ENCODE assay signal across 37 cellular contexts in genomic region chr20:22699396-22699795, GRCh38.
"Had no signal": no experiment of that assay in that cellular context is flagged by ENCODE, and none has a peak within 500 bp of the region (broad histone marks: within the 10 kb centered on the region; RNA-seq: fewer than 3 reads in every experiment).

No MANE protein-coding gene starts in this region.

- H3K27ac ChIP-seq: adrenal gland, body of pancreas, brain microvascular endothelial cell, VCaP had no signal

- H3K27ac Mint-ChIP-seq: activated B cell treated with CpG ODN at 0.5 μM for 24 hours; activated CD4-positive, alpha-beta memory T cell treated with anti-CD3 and anti-CD28 coated beads for 36 hours; activated CD4-positive, alpha-beta T cell treated with anti-CD3 and anti-CD28 coated beads, Interleukin-2, amount 10 ng/mL, durations not matched to agents 24 days and 14 days; activated CD8-positive, alpha-beta T cell treated with anti-CD3 and anti-CD28 coated beads for 36 hours; activated naive CD4-positive, alpha-beta T cell treated with anti-CD3 and anti-CD28 coated beads for 36 hours; activated naive CD4-positive, alpha-beta T cell treated with anti-CD3 and anti-CD28 coated beads, Interleukin-2, amount 50 U/mL, for 72 hours; activated naive CD8-positive, alpha-beta T cell treated with anti-CD3 and anti-CD28 coated beads for 36 hours; activated T-cell treated with anti-CD3 and anti-CD28 coated beads, Interleukin-2, amount 50 U/mL, for 72 hours; activated T-helper 1 cell treated with anti-CD3 and anti-CD28 coated beads, Interleukin-12 subunit alpha, Interleukin-12 subunit beta, Interleukin-2, Interleukin-4 antibody, amounts not matched to agents 30 ng/mL and 10 ng/mL and 1 ng/mL, durations not matched to agents 14 hours and 24 hours and 36 hours; activated T-helper 17 cell treated with anti-CD3 and anti-CD28 coated beads, Interleukin-2, amount 50 U/mL, for 72 hours; T-helper 1 cell treated with Interleukin-12 subunit alpha and Interleukin-12 subunit beta and Interleukin-4 antibody, amounts not matched to agents 30 μg/mL and 1 μg/mL, for 36 hours; T-helper 2 cell treated with Interferon-gamma antibody and Interleukin-4, amounts not matched to agents 5 μg/mL and 100 μg/mL, for 36 hours had no signal

- H3K27me3 Mint-ChIP-seq: activated B cell treated with CpG ODN at 0.5 μM for 24 hours; activated CD4-positive, alpha-beta memory T cell treated with anti-CD3 and anti-CD28 coated beads for 36 hours; activated CD4-positive, alpha-beta T cell treated with anti-CD3 and anti-CD28 coated beads, Interleukin-2, amount 10 ng/mL, durations not matched to agents 24 days and 14 days; activated CD8-positive, alpha-beta T cell treated with anti-CD3 and anti-CD28 coated beads for 36 hours; activated naive CD8-positive, alpha-beta T cell treated with anti-CD3 and anti-CD28 coated beads for 36 hours; activated T-helper 17 cell treated with anti-CD3 and anti-CD28 coated beads, Interleukin-2, amount 50 U/mL, for 72 hours had no signal

- ATAC-seq: activated CD8-positive, alpha-beta T cell treated with anti-CD3 and anti-CD28 coated beads for 36 hours; activated naive CD4-positive, alpha-beta T cell treated with anti-CD3 and anti-CD28 coated beads, Interleukin-2, amount 50 U/mL, for 72 hours; activated T-cell treated with anti-CD3 and anti-CD28 coated beads, Interleukin-2, amount 50 U/mL, for 4 hours; activated T-cell treated with anti-CD3 and anti-CD28 coated beads, Interleukin-2, amount 50 U/mL, for 72 hours; activated T-helper 17 cell treated with anti-CD3 and anti-CD28 coated beads, Interleukin-2, amount 50 U/mL, for 72 hours; body of pancreas had no signal

- H3K4me3 ChIP-seq: adrenal gland, body of pancreas, breast epithelium had no signal

- H3K9me3 Mint-ChIP-seq: activated B cell treated with CpG ODN at 0.5 μM for 24 hours; activated CD4-positive, alpha-beta T cell treated with anti-CD3 and anti-CD28 coated beads, Interleukin-2, amount 10 ng/mL, durations not matched to agents 24 days and 14 days; activated CD8-positive, alpha-beta T cell treated with anti-CD3 and anti-CD28 coated beads for 36 hours; activated naive CD8-positive, alpha-beta T cell treated with anti-CD3 and anti-CD28 coated beads for 36 hours; activated T-helper 1 cell treated with anti-CD3 and anti-CD28 coated beads, Interleukin-12 subunit alpha, Interleukin-12 subunit beta, Interleukin-2, Interleukin-4 antibody, amounts not matched to agents 30 ng/mL and 10 ng/mL and 1 ng/mL, durations not matched to agents 14 hours and 24 hours and 36 hours; T-helper 1 cell treated with Interleukin-12 subunit alpha and Interleukin-12 subunit beta and Interleukin-4 antibody, amounts not matched to agents 30 μg/mL and 1 μg/mL, for 36 hours; T-helper 2 cell treated with Interferon-gamma antibody and Interleukin-4, amounts not matched to agents 5 μg/mL and 100 μg/mL, for 36 hours had no signal

- H3K36me3 Mint-ChIP-seq: activated CD4-positive, alpha-beta memory T cell treated with anti-CD3 and anti-CD28 coated beads for 36 hours; activated naive CD4-positive, alpha-beta T cell treated with anti-CD3 and anti-CD28 coated beads, Interleukin-2, amount 50 U/mL, for 72 hours; activated naive CD8-positive, alpha-beta T cell treated with anti-CD3 and anti-CD28 coated beads for 36 hours had no signal

- H3K4me3 Mint-ChIP-seq: activated B cell treated with CpG ODN at 0.5 μM for 24 hours; activated CD4-positive, alpha-beta memory T cell treated with anti-CD3 and anti-CD28 coated beads for 36 hours; activated CD4-positive, alpha-beta T cell treated with anti-CD3 and anti-CD28 coated beads, Interleukin-2, amount 10 ng/mL, durations not matched to agents 24 days and 14 days; activated CD8-positive, alpha-beta T cell treated with anti-CD3 and anti-CD28 coated beads for 36 hours; activated naive CD4-positive, alpha-beta T cell treated with anti-CD3 and anti-CD28 coated beads for 36 hours; activated naive CD8-positive, alpha-beta T cell treated with anti-CD3 and anti-CD28 coated beads for 36 hours; activated T-cell treated with anti-CD3 and anti-CD28 coated beads, Interleukin-2, amount 50 U/mL, for 4 hours; activated T-cell treated with anti-CD3 and anti-CD28 coated beads, Interleukin-2, amount 50 U/mL, for 72 hours; activated T-helper 1 cell treated with anti-CD3 and anti-CD28 coated beads, Interleukin-12 subunit alpha, Interleukin-12 subunit beta, Interleukin-2, Interleukin-4 antibody, amounts not matched to agents 30 ng/mL and 10 ng/mL and 1 ng/mL, durations not matched to agents 14 hours and 24 hours and 36 hours; activated T-helper 17 cell treated with anti-CD3 and anti-CD28 coated beads, Interleukin-2, amount 50 U/mL, for 72 hours; T-helper 1 cell treated with Interleukin-12 subunit alpha and Interleukin-12 subunit beta and Interleukin-4 antibody, amounts not matched to agents 30 μg/mL and 1 μg/mL, for 36 hours; T-helper 2 cell treated with Interferon-gamma antibody and Interleukin-4, amounts not matched to agents 5 μg/mL and 100 μg/mL, for 36 hours had no signal

- H3K9me3 ChIP-seq: adrenal gland, body of pancreas had no signal

- H3K4me1 ChIP-seq: body of pancreas, breast epithelium had no signal

- H3K4me1 Mint-ChIP-seq: activated B cell treated with CpG ODN at 0.5 μM for 24 hours; activated CD4-positive, alpha-beta T cell treated with anti-CD3 and anti-CD28 coated beads, Interleukin-2, amount 10 ng/mL, durations not matched to agents 24 days and 14 days; activated naive CD8-positive, alpha-beta T cell treated with anti-CD3 and anti-CD28 coated beads for 36 hours; activated T-helper 17 cell treated with anti-CD3 and anti-CD28 coated beads, Interleukin-2, amount 50 U/mL, for 72 hours had no signal

- FAIRE-seq: astrocyte, TTC549 had no signal

- DNase-seq: activated B cell treated with CpG ODN at 0.5 μM for 24 hours; activated CD4-positive, alpha-beta memory T cell treated with anti-CD3 and anti-CD28 coated beads for 36 hours; activated CD4-positive, alpha-beta T cell treated with anti-CD3 and anti-CD28 coated beads for 4 hours; activated CD4-positive, alpha-beta T cell treated with anti-CD3 and anti-CD28 coated beads, Interleukin-2, amount 10 ng/mL, durations not matched to agents 24 days and 14 days; activated CD4-positive, alpha-beta T cell treated with anti-CD3 and anti-CD28 coated beads, Interleukin-2, amount 50 U/mL, for 1 hour; activated CD4-positive, alpha-beta T cell treated with anti-CD3 and anti-CD28 coated beads, Interleukin-2, amount 50 U/mL, for 4 hours; activated CD4-positive, CD25-positive, alpha-beta regulatory T cell treated with anti-CD3 and anti-CD28 coated beads, Interleukin-2, amount 50 U/mL, for 72 hours; activated CD8-positive, alpha-beta memory T cell treated with anti-CD3 and anti-CD28 coated beads, Interleukin-2, amount 50 U/mL, for 4 hours; activated CD8-positive, alpha-beta T cell treated with anti-CD3 and anti-CD28 coated beads for 36 hours; activated effector memory CD4-positive, alpha-beta T cell treated with anti-CD3 and anti-CD28 coated beads, Interleukin-2, amount 50 U/mL, for 16 hours; activated gamma-delta T cell treated with Interleukin-2 at 50 U/mL for 16 hours; activated naive CD4-positive, alpha-beta T cell; activated naive CD4-positive, alpha-beta T cell treated with anti-CD3 and anti-CD28 coated beads for 36 hours; activated naive CD4-positive, alpha-beta T cell treated with anti-CD3 and anti-CD28 coated beads, Interleukin-2, amount 50 U/mL, for 16 hours; activated naive CD8-positive, alpha-beta T cell treated with anti-CD3 and anti-CD28 coated beads for 36 hours; activated T-cell treated with anti-CD3 and anti-CD28 coated beads for 4 hours; activated T-cell treated with anti-CD3 and anti-CD28 coated beads, Interleukin-2, amount 50 U/mL, for 1 hour; activated T-cell treated with anti-CD3 and anti-CD28 coated beads, Interleukin-2, amount 50 U/mL, for 4 hours; activated T-cell treated with anti-CD3 and anti-CD28 coated beads, Interleukin-2, amount 50 U/mL, for 72 hours; adrenal gland; amniotic stem cell; aorta; body of pancreas; brain microvascular endothelial cell; central memory CD4-positive, alpha-beta T cell; T-helper 1 cell; T-helper 2 cell; T-helper 9 cell had no signal
